Comparison of ENCODE assay signal across 17 cellular contexts in the genomic region with DNA sequence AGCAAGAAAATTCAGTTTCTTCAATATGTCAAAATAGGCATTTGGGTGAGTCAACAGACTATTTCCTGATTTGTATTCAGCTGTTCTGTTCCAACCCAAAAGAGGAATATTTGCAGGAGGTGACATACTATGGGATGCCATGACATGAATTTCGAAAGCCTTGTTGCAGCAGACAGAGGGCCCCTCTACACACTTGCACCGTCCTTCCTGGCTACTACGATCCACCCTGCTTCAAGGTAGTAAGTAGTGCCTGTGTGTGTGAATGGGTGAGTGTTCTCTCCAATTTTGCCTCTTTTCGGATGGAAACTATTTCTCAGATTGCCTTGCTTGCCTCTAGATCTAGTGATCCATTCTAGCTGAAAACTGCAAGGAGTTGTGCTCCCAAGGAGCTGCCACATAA.
"Had no signal": no experiment of that assay in that cellular context is flagged by ENCODE, and none has a peak within 500 bp of the region (broad histone marks: within the 10 kb centered on the region; RNA-seq: fewer than 3 reads in every experiment).

No MANE protein-coding gene starts in this region.

- ATAC-seq: foreskin keratinocyte; left colon; left ventricle myocardium superior; naive thymus-derived CD8-positive, alpha-beta T cell; right cardiac atrium had no signal

- H3K36me3 ChIP-seq: colonic mucosa, esophagus squamous epithelium, ovary, stomach had no signal

- H3K4me3 Mint-ChIP-seq: naive thymus-derived CD8-positive, alpha-beta T cell had no signal

- H3K27ac ChIP-seq: colonic mucosa, esophagus squamous epithelium, foreskin keratinocyte, ovary, stomach had no signal

- H3K27me3 Mint-ChIP-seq: progenitor cell of endocrine pancreas had no signal

- H3K4me1 Mint-ChIP-seq: naive thymus-derived CD8-positive, alpha-beta T cell had no signal

- H3K9me3 ChIP-seq: colonic mucosa, esophagus squamous epithelium, ovary, stomach had no signal

- H3K36me3 Mint-ChIP-seq: naive thymus-derived CD8-positive, alpha-beta T cell had no signal

- H3K4me1 ChIP-seq: colonic mucosa, esophagus squamous epithelium, foreskin keratinocyte, stomach had no signal

- DNase-seq: colonic mucosa; dermis blood vessel endothelial cell; esophagus squamous epithelium; foreskin keratinocyte; left colon; left ventricle myocardium superior; naive thymus-derived CD8-positive, alpha-beta T cell; ovary; right cardiac atrium; small intestine; stimulated activated CD4-positive, alpha-beta T cell treated with anti-CD3 and anti-CD28 coated beads, Interleukin-12 subunit alpha, Interleukin-12 subunit beta, amount 100 ng/mL, for 4 hours; stimulated activated naive CD4-positive, alpha-beta T cell; stomach; substantia nigra; trophoblast cell had no signal

- H3K27me3 ChIP-seq: colonic mucosa, foreskin keratinocyte, ovary, stomach had no signal

- H3K4me3 ChIP-seq: colonic mucosa, esophagus squamous epithelium, lung, ovary, stomach had no signal
